In genomic region chr7:118288098-118288497, GRCh38 we compare ENCODE assay signal across 9 cellular contexts.
DNase-seq lines count a peak whose midpoint lies in the region; ATAC-seq and TF ChIP-seq lines count a peak whose summit lies in the region.
"Had no signal": no experiment of that assay in that cellular context is flagged by ENCODE, and none has a peak within 500 bp of the region (broad histone marks: within the 10 kb centered on the region; RNA-seq: fewer than 3 reads in every experiment).

No MANE protein-coding gene starts in this region.

- POLR2A ChIA-PET in activated CD8-positive, alpha-beta T cell treated with anti-CD3 and anti-CD28 coated beads for 36 hours (lab: Charles Lee): no interaction called here
- POLR2A ChIA-PET in Caco-2 (lab: Charles Lee): no interaction called here

- no peaks in the 10 kb centered on the region for H3K36me3 ChIP-seq in DOHH2 (ENCODE audit: control insufficient read depth, low read length)
- no peaks in the 10 kb centered on the region for H3K36me3 ChIP-seq in Caco-2 (ENCODE audit: control insufficient read depth, insufficient read depth, low read length)

- peak overlapping the region; percentile 29 for H3K4me3 ChIP-seq in DOHH2 (ENCODE audit: low read length)
- no peak overlapping the region for H3K4me3 ChIP-seq in Caco-2 (ENCODE audit: low read depth, low read length)

- peaks cover 3% of the 10 kb centered on the region for H3K36me3 Mint-ChIP-seq in activated CD8-positive, alpha-beta T cell treated with anti-CD3 and anti-CD28 coated beads for 36 hours (ENCODE audit: low read depth)
- no peaks in the 10 kb centered on the region for H3K36me3 Mint-ChIP-seq in Caco-2 (ENCODE audit: insufficient read depth, unreplicated experiment)

- H3K27ac ChIP-seq in DOHH2 (ENCODE audit: low read depth, low read length): no peak overlapping the region

- peaks cover 28% of the 10 kb centered on the region for H3K4me1 Mint-ChIP-seq in activated CD8-positive, alpha-beta T cell treated with anti-CD3 and anti-CD28 coated beads for 36 hours (ENCODE audit: low read depth)
- no peaks in the 10 kb centered on the region for H3K4me1 Mint-ChIP-seq in Caco-2 (ENCODE audit: low read depth, unreplicated experiment)

- H3K9me2 ChIP-seq in DOHH2 (replicated peaks; ENCODE audit: control insufficient read depth, low read length): no peaks in the 10 kb centered on the region

- peak overlapping the region; percentile 31 for H3K4me3 Mint-ChIP-seq in activated CD8-positive, alpha-beta T cell treated with anti-CD3 and anti-CD28 coated beads for 36 hours
- H3K4me3 Mint-ChIP-seq in Caco-2 (ENCODE audit: unreplicated experiment): no peak overlapping the region

- no peak for DNase-seq in activated CD8-positive, alpha-beta T cell treated with anti-CD3 and anti-CD28 coated beads for 36 hours
- DNase-seq in NCI-H2029 (lab: John Stamatoyannopoulos, UW) (no peak), Caco-2 (no peak), AG08395 (ENCODE audit: low spot score) (no peak)
- DNase-seq in stimulated activated CD4-positive, alpha-beta T cell treated with anti-CD3 and anti-CD28 coated beads, Interleukin-2, amount 100 ng/mL, for 24 hours: no peak
- DNase-seq: NK-92 treated with Interleukin-12 subunit alpha and Interleukin-12 subunit beta, amount 100 ng/mL, for 24 hours had no signal

- H3K27ac Mint-ChIP-seq in activated CD8-positive, alpha-beta T cell treated with anti-CD3 and anti-CD28 coated beads for 36 hours: no peak overlapping the region
- no peak overlapping the region for H3K27ac Mint-ChIP-seq in Caco-2 (ENCODE audit: unreplicated experiment)

- no peaks in the 10 kb centered on the region for H3K79me2 ChIP-seq in DOHH2 (ENCODE audit: control insufficient read depth, low read length)

- TF ChIP-seq CTCF in DOHH2 (IDR thresholded peaks at IDR 0.05; ENCODE audit: low read depth, low read length, poor library complexity, severe bottlenecking) (no peak), Caco-2 (IDR thresholded peaks at IDR 0.05; ENCODE audit: insufficient read depth in 1 of 2, low read depth in 1 of 2, low read length in 1 of 2, severe bottlenecking in 1 of 2, unreplicated experiment in 1 of 2) (no peak)
- TF ChIP-seq CTCF in activated CD8-positive, alpha-beta T cell treated with anti-CD3 and anti-CD28 coated beads for 36 hours (IDR thresholded peaks at IDR 0.05): no peak

- CTCF ChIA-PET in activated CD8-positive, alpha-beta T cell treated with anti-CD3 and anti-CD28 coated beads for 36 hours (lab: Charles Lee): no interaction called here
- CTCF ChIA-PET in Caco-2 (lab: Charles Lee): no interaction called here

- intact Hi-C loops in activated CD8-positive, alpha-beta T cell treated with anti-CD3 and anti-CD28 coated beads for 36 hours (cut with micrococcal nuclease): no loop called here
- intact Hi-C loops in Caco-2 (cut with micrococcal nuclease; ENCODE audit: unreplicated experiment): no loop called here

- H3K4me1 ChIP-seq in DOHH2 (ENCODE audit: control insufficient read depth, low read length): peaks cover 23% of the 10 kb centered on the region
- no peaks in the 10 kb centered on the region; the same call in 1 of the 2 replicates for H3K4me1 ChIP-seq in Caco-2

- peaks cover 50% of the 10 kb centered on the region for H3K27me3 Mint-ChIP-seq in activated CD8-positive, alpha-beta T cell treated with anti-CD3 and anti-CD28 coated beads for 36 hours
- peaks cover 4% of the 10 kb centered on the region for H3K27me3 Mint-ChIP-seq in Caco-2 (ENCODE audit: insufficient read depth, unreplicated experiment)

- H3F3A ChIP-seq in DOHH2 (ENCODE audit: control insufficient read depth, insufficient read depth): no peaks in the 10 kb centered on the region

- BruUV-seq in Caco-2 (replicated peaks; lab: Mats Ljungman, UMichigan): no TSS peak

- ATAC-seq in GM21367 (IDR thresholded peaks at IDR 0.05; ENCODE audit: unreplicated experiment): peak; percentile 88
- ATAC-seq in HG03432 (IDR thresholded peaks at IDR 0.05; ENCODE audit: unreplicated experiment): peak; percentile 92
- ATAC-seq in activated CD8-positive, alpha-beta T cell treated with anti-CD3 and anti-CD28 coated beads for 36 hours: no peak

- H3K9me3 Mint-ChIP-seq in activated CD8-positive, alpha-beta T cell treated with anti-CD3 and anti-CD28 coated beads for 36 hours: peaks cover 13% of the 10 kb centered on the region
- H3K9me3 Mint-ChIP-seq in Caco-2 (ENCODE audit: unreplicated experiment): peaks cover 11% of the 10 kb centered on the region

- H3K4me2 ChIP-seq in DOHH2 (ENCODE audit: low read length): peak overlapping the region; percentile 54

- peaks cover 12% of the 10 kb centered on the region; the same call in 1 of the 2 replicates for H4K20me1 ChIP-seq in DOHH2 (ENCODE audit: control insufficient read depth, insufficient read depth, low read depth, low read length)

- H3K9me3 ChIP-seq in DOHH2 (ENCODE audit: control insufficient read depth, insufficient read depth, low read length) (peaks cover 34% of the 10 kb centered on the region), Caco-2 (no peaks in the 10 kb centered on the region; the same call in 1 of the 2 replicates)

- H3K27me3 ChIP-seq in DOHH2 (ENCODE audit: control insufficient read depth, low read length) (peaks cover 70% of the 10 kb centered on the region), Caco-2 (replicated peaks; ENCODE audit: control insufficient read depth, insufficient read depth, low read length) (no peaks in the 10 kb centered on the region)
